8 cellular contexts compared by ENCODE assay signal in genomic region chr17:49570540-49571242, GRCh38. TPM values are rescaled to one million over a fixed set of nuclear protein-coding genes. Genes with fewer than 3 reads are reported as not detected.
DNase-seq lines count a peak whose midpoint lies in the region; ATAC-seq and TF ChIP-seq lines count a peak whose summit lies in the region.

No MANE protein-coding gene starts in this region.

- H3K27ac ChIP-seq in RWPE2 (ENCODE audit: poor library complexity, severe bottlenecking), result no peak overlapping the region
- H3K27ac ChIP-seq in esophagus muscularis mucosa (replicated peaks in 1 of 4), result peak overlapping the region; percentile 82 to 84 (median 83)

- TF ChIP-seq EP300 in esophagus muscularis mucosa (IDR thresholded peaks at IDR 0.05), result no peak

- ATAC-seq in RWPE2 (ENCODE audit: low read depth), result no peak
- ATAC-seq in stimulated activated naive B cell treated with anti-CD40 and anti-IgM and Interleukin-4, amounts not matched to agents 10 μg/mL and 1 μg/mL and 100 μg/mL, for 72 hours (replicated peaks), result no peak

- H3K9me3 ChIP-seq in RWPE2 (ENCODE audit: severe bottlenecking) (no peaks in the 10 kb centered on the region), esophagus muscularis mucosa (no peaks in the 10 kb centered on the region)

- 74% methylated on average over 6 of the region's 11 CpGs for WGBS in esophagus muscularis mucosa

- H3K36me3 ChIP-seq in RWPE2 (ENCODE audit: low read depth) (no peaks in the 10 kb centered on the region), esophagus muscularis mucosa (no peaks in the 10 kb centered on the region)

- peak overlapping the region; percentile 3 for H3K27ac Mint-ChIP-seq in activated CD4-positive, alpha-beta T cell treated with anti-CD3 and anti-CD28 coated beads, Interleukin-2, amount 10 ng/mL, durations not matched to agents 7 days and 5 days
- H3K27ac Mint-ChIP-seq in stimulated activated naive B cell treated with anti-CD40 and anti-IgM and Interleukin-4, amounts not matched to agents 10 μg/mL and 1 μg/mL and 100 μg/mL, for 72 hours, result peak overlapping the region; percentile 52

- H3K27me3 Mint-ChIP-seq in activated CD4-positive, alpha-beta T cell treated with anti-CD3 and anti-CD28 coated beads, Interleukin-2, amount 10 ng/mL, durations not matched to agents 7 days and 5 days, result peaks cover 46% of the 10 kb centered on the region
- H3K27me3 Mint-ChIP-seq in stimulated activated naive B cell treated with anti-CD40 and anti-IgM and Interleukin-4, amounts not matched to agents 10 μg/mL and 1 μg/mL and 100 μg/mL, for 72 hours, result peaks cover 57 to 71% of the 10 kb centered on the region in 2 donors

- TF ChIP-seq CTCF in RWPE2 (IDR thresholded peaks at IDR 0.05; ENCODE audit: poor library complexity, severe bottlenecking) (no peak), esophagus muscularis mucosa (IDR thresholded peaks at IDR 0.05) (no peak)

- peaks cover 30% of the 10 kb centered on the region for H3K4me1 Mint-ChIP-seq in activated CD4-positive, alpha-beta T cell treated with anti-CD3 and anti-CD28 coated beads, Interleukin-2, amount 10 ng/mL, durations not matched to agents 7 days and 5 days
- H3K4me1 Mint-ChIP-seq in stimulated activated naive B cell treated with anti-CD40 and anti-IgM and Interleukin-4, amounts not matched to agents 10 μg/mL and 1 μg/mL and 100 μg/mL, for 72 hours, result peaks cover 25 to 38% of the 10 kb centered on the region in 2 donors

- peak overlapping the region; percentile 88 for H3K4me3 Mint-ChIP-seq in activated CD4-positive, alpha-beta T cell treated with anti-CD3 and anti-CD28 coated beads, Interleukin-2, amount 10 ng/mL, durations not matched to agents 7 days and 5 days
- peak overlapping the region; percentile 50 to 94 for H3K4me3 Mint-ChIP-seq in stimulated activated naive B cell treated with anti-CD40 and anti-IgM and Interleukin-4, amounts not matched to agents 10 μg/mL and 1 μg/mL and 100 μg/mL, for 72 hours

- POLR2A ChIA-PET in activated CD4-positive, alpha-beta T cell treated with anti-CD3 and anti-CD28 coated beads, Interleukin-2, amount 10 ng/mL, durations not matched to agents 7 days and 5 days (lab: Charles Lee), result no interaction called here

- intact Hi-C loops in esophagus muscularis mucosa (cut with DNase I) (loop anchor here (2.0 to 10.0 kb wide), 4 partner anchors 124 to 424 kb away; partner anchors contain the start of genes DLX3 and TAC4), posterior vena cava (cut with DNase I) (loop anchor here (2.0 to 10.0 kb wide), 5 partner anchors 64 to 282 kb away; no protein-coding TSS in a partner anchor)

- TF ChIP-seq POLR2A in esophagus muscularis mucosa (IDR thresholded peaks at IDR 0.05; ENCODE audit: low read depth), result no peak

- H3K36me3 Mint-ChIP-seq in activated CD4-positive, alpha-beta T cell treated with anti-CD3 and anti-CD28 coated beads, Interleukin-2, amount 10 ng/mL, durations not matched to agents 7 days and 5 days (ENCODE audit: low read depth), result no peaks in the 10 kb centered on the region
- H3K36me3 Mint-ChIP-seq in stimulated activated naive B cell treated with anti-CD40 and anti-IgM and Interleukin-4, amounts not matched to agents 10 μg/mL and 1 μg/mL and 100 μg/mL, for 72 hours, result no peaks in the 10 kb centered on the region

- no peaks in the 10 kb centered on the region for H3K27me3 ChIP-seq in RWPE2 (ENCODE audit: insufficient read depth, poor library complexity, severe bottlenecking)
- no peaks in the 10 kb centered on the region for H3K27me3 ChIP-seq in esophagus muscularis mucosa

- CTCF ChIA-PET in activated CD4-positive, alpha-beta T cell treated with anti-CD3 and anti-CD28 coated beads, Interleukin-2, amount 10 ng/mL, durations not matched to agents 7 days and 5 days (lab: Charles Lee), result interaction anchor here (0.6 to 5.0 kb wide), 47 partner anchors 9 to 429 kb away, joined by 3 to 116 read pairs (median 4); partner anchors contain the start of genes SLC35B1 and SPOP

- no peak for DNase-seq in activated CD4-positive, alpha-beta T cell treated with anti-CD3 and anti-CD28 coated beads, Interleukin-2, amount 10 ng/mL, durations not matched to agents 7 days and 5 days
- no peak for DNase-seq in activated CD4-positive, alpha-beta T cell treated with anti-CD3 and anti-CD28 coated beads, Interleukin-2, amount 50 U/mL, for 1 hour
- DNase-seq in RWPE2 (ENCODE audit: low spot score), result peak; percentile 51
- DNase-seq in esophagus muscularis mucosa (ENCODE audit: extremely low spot score), result no peak
- no peak for DNase-seq in stimulated activated naive B cell treated with anti-CD40 and anti-IgM and Interleukin-4, amounts not matched to agents 10 μg/mL and 1 μg/mL and 100 μg/mL, for 72 hours
- DNase-seq in NCI-H187 treated with DMSO at 0.1 percent for 48 hours (lab: John Stamatoyannopoulos, UW), result no peak
- no peak for DNase-seq in posterior vena cava (ENCODE audit: low spot score)
- DNase-seq in iPS-NIHi7 (ENCODE audit: extremely low spot score), result no peak

- H3K9me3 Mint-ChIP-seq in activated CD4-positive, alpha-beta T cell treated with anti-CD3 and anti-CD28 coated beads, Interleukin-2, amount 10 ng/mL, durations not matched to agents 7 days and 5 days, result no peaks in the 10 kb centered on the region
- H3K9me3 Mint-ChIP-seq in stimulated activated naive B cell treated with anti-CD40 and anti-IgM and Interleukin-4, amounts not matched to agents 10 μg/mL and 1 μg/mL and 100 μg/mL, for 72 hours, result no peaks in the 10 kb centered on the region

- H3K4me3 ChIP-seq in RWPE2 (ENCODE audit: severe bottlenecking) (no peak overlapping the region), esophagus muscularis mucosa (no peak overlapping the region)

- H3K4me1 ChIP-seq in RWPE2 (ENCODE audit: insufficient read depth, poor library complexity, severe bottlenecking), result peaks cover 13% of the 10 kb centered on the region
- H3K4me1 ChIP-seq in esophagus muscularis mucosa, result peaks cover 28 to 75% (median 65%) of the 10 kb centered on the region in 4 donors

RNA-seq across cellular contexts. Expression of gene NXPH3, which starts 5.0 kb away (rescaled TPM):
- total RNA-seq in activated CD4-positive, alpha-beta T cell treated with anti-CD3 and anti-CD28 coated beads, Interleukin-2, amount 10 ng/mL, durations not matched to agents 7 days and 5 days, result not detected
- total RNA-seq in esophagus muscularis mucosa (10 to 100 TPM; 12.6 to 37.8 (median 21.2) TPM), posterior vena cava (10 to 100 TPM; 34.8 to 57.1 TPM)

Comparison
In these comparisons a context has a peak if more than half of its experiments do, and no peak if none do; other contexts are left out.
1. RNA of gene NXPH3, which starts 5.0 kb away (total RNA-seq): 34.8 to 57.1 TPM in posterior vena cava and 12.6 to 37.8 TPM in esophagus muscularis mucosa; not detected in activated CD4-positive, alpha-beta T cell treated with anti-CD3 and anti-CD28 coated beads, Interleukin-2, amount 10 ng/mL, durations not matched to agents 7 days and 5 days; every median in the first group is over 10 times any median in the second.